Comparison of ENCODE assay signal across 24 cellular contexts in the genomic region with DNA sequence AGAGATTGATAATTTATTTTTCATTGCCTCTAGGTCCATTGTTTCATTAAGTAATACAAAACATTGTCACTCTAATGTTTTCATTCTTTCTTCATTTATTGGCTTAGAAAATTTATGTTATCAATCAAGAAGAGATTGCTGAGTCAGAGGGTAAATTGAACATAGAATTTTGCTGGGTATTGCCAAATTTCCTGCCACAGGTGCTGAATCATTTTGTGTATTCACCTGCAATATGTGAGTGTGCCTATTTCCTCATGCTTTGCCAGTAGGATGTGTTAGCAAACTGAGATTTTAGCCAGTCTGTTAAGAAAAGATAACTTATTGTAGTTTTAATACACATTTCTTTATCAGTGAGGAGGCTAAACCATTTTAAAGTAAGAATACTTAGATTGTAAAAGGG. TPM values are rescaled to one million over a fixed set of nuclear protein-coding genes. Genes with fewer than 3 reads are reported as not detected.
DNase-seq lines count a peak whose midpoint lies in the region; ATAC-seq, FAIRE-seq and TF ChIP-seq lines count a peak whose summit lies in the region.
"Had no signal": no experiment of that assay in that cellular context is flagged by ENCODE, and none has a peak within 500 bp of the region (broad histone marks: within the 10 kb centered on the region; RNA-seq: fewer than 3 reads in every experiment).

No MANE protein-coding gene starts in this region.

- in situ Hi-C loops in transverse colon (cut with MboI; ENCODE audit: low pct_ligation_motif_present in 1 of 4, low pct_unique_long_range_greater_than_20kb in 1 of 4, low sequenced_read_pairs in 3 of 4), result no loop called here

- H3K9me3 ChIP-seq in cardiac muscle cell (ENCODE audit: low read depth), result no peaks in the 10 kb centered on the region
- no peaks in the 10 kb centered on the region for H3K9me3 ChIP-seq in right cardiac atrium (ENCODE audit: control insufficient read depth, low read length)
- H3K9me3 ChIP-seq in transverse colon, result no peaks in the 10 kb centered on the region
- H3K9me3 ChIP-seq: ascending aorta, BE2C, SJSA1 had no signal

- H3K4me3 Mint-ChIP-seq in WTC11, result no peak overlapping the region
- no peak overlapping the region for H3K4me3 Mint-ChIP-seq in stimulated activated effector memory CD8-positive, alpha-beta T cell treated with anti-CD3 and anti-CD28 coated beads, Interleukin-12 subunit alpha, Interleukin-12 subunit beta, amount 100 ng/mL, for 72 hours
- H3K4me3 Mint-ChIP-seq in activated T-helper 1 cell treated with anti-CD3 and anti-CD28 coated beads, Interleukin-12 subunit alpha, Interleukin-12 subunit beta, Interleukin-2, Interleukin-4 antibody, amounts not matched to agents 30 ng/mL and 10 ng/mL and 1 ng/mL, durations not matched to agents 14 hours and 24 hours and 36 hours, result no peak overlapping the region
- H3K4me3 Mint-ChIP-seq: activated naive CD8-positive, alpha-beta T cell; activated T-helper 17 cell treated with anti-CD3 and anti-CD28 coated beads, Interleukin-2, amount 50 U/mL, for 72 hours; IgD-negative memory B cell had no signal

- POLR2A ChIA-PET in WTC11 (lab: Charles Lee), result no interaction called here

- no peak for TF ChIP-seq POLR2A in transverse colon (IDR thresholded peaks at IDR 0.05)

- TF ChIP-seq CTCF in cardiac muscle cell (IDR thresholded peaks at IDR 0.05; ENCODE audit: low read depth, low read length) (no peak), WTC11 (IDR thresholded peaks at IDR 0.05) (no peak), transverse colon (IDR thresholded peaks at IDR 0.05) (no peak)

- H3K4me1 Mint-ChIP-seq in WTC11, result peaks cover 50% of the 10 kb centered on the region
- H3K4me1 Mint-ChIP-seq in stimulated activated effector memory CD8-positive, alpha-beta T cell treated with anti-CD3 and anti-CD28 coated beads, Interleukin-12 subunit alpha, Interleukin-12 subunit beta, amount 100 ng/mL, for 72 hours, result peaks cover 20% of the 10 kb centered on the region
- H3K4me1 Mint-ChIP-seq in activated T-helper 1 cell treated with anti-CD3 and anti-CD28 coated beads, Interleukin-12 subunit alpha, Interleukin-12 subunit beta, Interleukin-2, Interleukin-4 antibody, amounts not matched to agents 30 ng/mL and 10 ng/mL and 1 ng/mL, durations not matched to agents 14 hours and 24 hours and 36 hours (ENCODE audit: low read depth), result no peaks in the 10 kb centered on the region
- H3K4me1 Mint-ChIP-seq: activated T-helper 17 cell treated with anti-CD3 and anti-CD28 coated beads, Interleukin-2, amount 50 U/mL, for 72 hours had no signal

- CTCF ChIA-PET in WTC11 (lab: Charles Lee), result no interaction called here

- H3K4me3 ChIP-seq in cardiac muscle cell (no peak overlapping the region), right cardiac atrium (ENCODE audit: low read length) (no peak overlapping the region), transverse colon (no peak overlapping the region)
- H3K4me3 ChIP-seq: ascending aorta, SJSA1 had no signal

- H3K36me3 Mint-ChIP-seq in WTC11, result no peaks in the 10 kb centered on the region
- peaks cover 6% of the 10 kb centered on the region for H3K36me3 Mint-ChIP-seq in stimulated activated effector memory CD8-positive, alpha-beta T cell treated with anti-CD3 and anti-CD28 coated beads, Interleukin-12 subunit alpha, Interleukin-12 subunit beta, amount 100 ng/mL, for 72 hours
- peaks cover 11% of the 10 kb centered on the region for H3K36me3 Mint-ChIP-seq in activated T-helper 1 cell treated with anti-CD3 and anti-CD28 coated beads, Interleukin-12 subunit alpha, Interleukin-12 subunit beta, Interleukin-2, Interleukin-4 antibody, amounts not matched to agents 30 ng/mL and 10 ng/mL and 1 ng/mL, durations not matched to agents 14 hours and 24 hours and 36 hours (ENCODE audit: low read depth)
- H3K36me3 Mint-ChIP-seq: natural killer cell had no signal

- H3K4me1 ChIP-seq in cardiac muscle cell (ENCODE audit: low read depth) (no peaks in the 10 kb centered on the region), right cardiac atrium (ENCODE audit: control insufficient read depth, insufficient read depth, low read length) (peaks cover 1% of the 10 kb centered on the region), transverse colon (peaks cover 3 to 38% (median 26%) of the 10 kb centered on the region in 4 donors)
- H3K4me1 ChIP-seq: ascending aorta, BE2C, SJSA1 had no signal

- no peak for TF ChIP-seq EP300 in transverse colon (IDR thresholded peaks at IDR 0.05; ENCODE audit: low read depth)

- peak overlapping the region; percentile 33 for H3K27ac ChIP-seq in cardiac muscle cell
- no peak overlapping the region for H3K27ac ChIP-seq in right cardiac atrium (ENCODE audit: low read length)
- no peak overlapping the region for H3K27ac ChIP-seq in transverse colon
- H3K27ac ChIP-seq: ascending aorta, SJSA1 had no signal

- H3K36me3 ChIP-seq in cardiac muscle cell (peaks cover 2% of the 10 kb centered on the region), transverse colon (no peaks in the 10 kb centered on the region)
- H3K36me3 ChIP-seq: ascending aorta, BE2C had no signal

- FAIRE-seq in islet of Langerhans (lab: Jason Lieb, UNC), result peak; percentile 84
- FAIRE-seq: A204.1, TTC549 had no signal

- DNase-seq in cardiac muscle cell (ENCODE audit: low read depth in 1 of 2, low spot score in 1 of 2), result no peak
- no peak for DNase-seq in right cardiac atrium
- no peak for DNase-seq in WTC11 (ENCODE audit: low spot score)
- no peak for DNase-seq in stimulated activated effector memory CD8-positive, alpha-beta T cell treated with anti-CD3 and anti-CD28 coated beads, Interleukin-12 subunit alpha, Interleukin-12 subunit beta, amount 100 ng/mL, for 72 hours (ENCODE audit: low spot score in 2 of 2)
- DNase-seq in activated T-helper 1 cell treated with anti-CD3 and anti-CD28 coated beads, Interleukin-12 subunit alpha, Interleukin-12 subunit beta, Interleukin-2, Interleukin-4 antibody, amounts not matched to agents 30 ng/mL and 10 ng/mL and 1 ng/mL, durations not matched to agents 14 hours and 24 hours and 36 hours (ENCODE audit: low spot score), result no peak
- no peak for DNase-seq in NK-92 (lab: John Stamatoyannopoulos, UW; ENCODE audit: unreplicated experiment)
- DNase-seq in transverse colon, result no peak
- DNase-seq: BE2C; COR-L47; effector CD8-positive, alpha-beta T cell; left cardiac atrium; natural killer cell; NCI-H1694 treated with DMSO at 0.1 percent for 48 hours; NCI-H774; T-helper 1 cell had no signal

- no peaks in the 10 kb centered on the region for H3K27me3 Mint-ChIP-seq in WTC11 (ENCODE audit: low read depth)
- no peaks in the 10 kb centered on the region for H3K27me3 Mint-ChIP-seq in activated T-helper 1 cell treated with anti-CD3 and anti-CD28 coated beads, Interleukin-12 subunit alpha, Interleukin-12 subunit beta, Interleukin-2, Interleukin-4 antibody, amounts not matched to agents 30 ng/mL and 10 ng/mL and 1 ng/mL, durations not matched to agents 14 hours and 24 hours and 36 hours (ENCODE audit: insufficient read depth)
- H3K27me3 Mint-ChIP-seq: activated naive CD8-positive, alpha-beta T cell; activated T-helper 17 cell treated with anti-CD3 and anti-CD28 coated beads, Interleukin-2, amount 50 U/mL, for 72 hours; IgD-negative memory B cell had no signal

- intact Hi-C loops in right cardiac atrium (cut with DNase I) (no loop called here), transverse colon (cut with DNase I; ENCODE audit: low total_unique reads) (no loop called here)
- intact Hi-C loops in activated T-helper 1 cell treated with anti-CD3 and anti-CD28 coated beads, Interleukin-12 subunit alpha, Interleukin-12 subunit beta, Interleukin-2, Interleukin-4 antibody, amounts not matched to agents 30 ng/mL and 10 ng/mL and 1 ng/mL, durations not matched to agents 14 hours and 24 hours and 36 hours (cut with micrococcal nuclease), result no loop called here

- H3K27me3 ChIP-seq in cardiac muscle cell, result no peaks in the 10 kb centered on the region
- no peaks in the 10 kb centered on the region for H3K27me3 ChIP-seq in right cardiac atrium (ENCODE audit: control insufficient read depth, insufficient read depth)
- H3K27me3 ChIP-seq in transverse colon, result no peaks in the 10 kb centered on the region
- H3K27me3 ChIP-seq: ascending aorta, BE2C, SJSA1 had no signal

- H3K27ac Mint-ChIP-seq in WTC11, result peak overlapping the region; percentile 75; the same call in 1 of the 2 replicates
- H3K27ac Mint-ChIP-seq in stimulated activated effector memory CD8-positive, alpha-beta T cell treated with anti-CD3 and anti-CD28 coated beads, Interleukin-12 subunit alpha, Interleukin-12 subunit beta, amount 100 ng/mL, for 72 hours, result no peak overlapping the region
- H3K27ac Mint-ChIP-seq in activated T-helper 1 cell treated with anti-CD3 and anti-CD28 coated beads, Interleukin-12 subunit alpha, Interleukin-12 subunit beta, Interleukin-2, Interleukin-4 antibody, amounts not matched to agents 30 ng/mL and 10 ng/mL and 1 ng/mL, durations not matched to agents 14 hours and 24 hours and 36 hours, result no peak overlapping the region
- H3K27ac Mint-ChIP-seq: activated T-helper 17 cell treated with anti-CD3 and anti-CD28 coated beads, Interleukin-2, amount 50 U/mL, for 72 hours; natural killer cell had no signal

- no peaks in the 10 kb centered on the region for H3K9me3 Mint-ChIP-seq in WTC11
- no peaks in the 10 kb centered on the region for H3K9me3 Mint-ChIP-seq in stimulated activated effector memory CD8-positive, alpha-beta T cell treated with anti-CD3 and anti-CD28 coated beads, Interleukin-12 subunit alpha, Interleukin-12 subunit beta, amount 100 ng/mL, for 72 hours
- no peaks in the 10 kb centered on the region for H3K9me3 Mint-ChIP-seq in activated T-helper 1 cell treated with anti-CD3 and anti-CD28 coated beads, Interleukin-12 subunit alpha, Interleukin-12 subunit beta, Interleukin-2, Interleukin-4 antibody, amounts not matched to agents 30 ng/mL and 10 ng/mL and 1 ng/mL, durations not matched to agents 14 hours and 24 hours and 36 hours
- H3K9me3 Mint-ChIP-seq: activated T-helper 17 cell treated with anti-CD3 and anti-CD28 coated beads, Interleukin-2, amount 50 U/mL, for 72 hours; IgD-negative memory B cell; natural killer cell had no signal

- ATAC-seq in right cardiac atrium, result no peak
- no peak for ATAC-seq in WTC11
- ATAC-seq in stimulated activated effector memory CD8-positive, alpha-beta T cell treated with anti-CD3 and anti-CD28 coated beads, Interleukin-12 subunit alpha, Interleukin-12 subunit beta, amount 100 ng/mL, for 72 hours, result no peak
- ATAC-seq: activated T-helper 17 cell treated with anti-CD3 and anti-CD28 coated beads, Interleukin-2, amount 50 U/mL, for 72 hours; left cardiac atrium; natural killer cell; sciatic nerve had no signal

RNA-seq across cellular contexts. Expression of a gene that starts 38.0 kb away (rescaled TPM):
- total RNA-seq in cardiac muscle cell (8.4 and 19.3 TPM in 2 replicates), right cardiac atrium (10 to 100 TPM; 29.4 to 36.7 (median 32.1) TPM), WTC11 (2021) (26.7 to 32.2 TPM (median 26.8 TPM) in 3 replicates), transverse colon (10 to 100 TPM in 2 of 4 donors, 1 to 10 TPM in 2; 1.8 to 17.8 (median 9.1) TPM)
- polyA plus RNA-seq in cardiac muscle cell (47.4 and 91.5 TPM in 2 replicates), right cardiac atrium (15.8 TPM)
- 22.5 and 23.9 TPM in 2 replicates for total RNA-seq in activated T-helper 1 cell treated with anti-CD3 and anti-CD28 coated beads, Interleukin-12 subunit alpha, Interleukin-12 subunit beta, Interleukin-2, Interleukin-4 antibody, amounts not matched to agents 30 ng/mL and 10 ng/mL and 1 ng/mL, durations not matched to agents 14 hours and 24 hours and 36 hours

RNA-seq across cellular contexts. Expression of a gene that starts 38.1 kb away (rescaled TPM):
- total RNA-seq in cardiac muscle cell (4.5 and 8.3 TPM in 2 replicates), right cardiac atrium (10 to 100 TPM in 3 of 4 donors, 1 to 10 TPM in 1; 7.2 to 14.3 (median 12.4) TPM), WTC11 (2021) (1.9 to 2.4 TPM (median 2.4 TPM) in 3 replicates), transverse colon (10 to 100 TPM; 10.9 to 24.3 (median 13.1) TPM)
- polyA plus RNA-seq in cardiac muscle cell (5.0 and 7.1 TPM in 2 replicates), right cardiac atrium (4.6 TPM)
- 2.5 and 2.7 TPM in 2 replicates for total RNA-seq in activated T-helper 1 cell treated with anti-CD3 and anti-CD28 coated beads, Interleukin-12 subunit alpha, Interleukin-12 subunit beta, Interleukin-2, Interleukin-4 antibody, amounts not matched to agents 30 ng/mL and 10 ng/mL and 1 ng/mL, durations not matched to agents 14 hours and 24 hours and 36 hours
